Comparison of ENCODE assay signal across 26 cellular contexts in the genomic region with DNA sequence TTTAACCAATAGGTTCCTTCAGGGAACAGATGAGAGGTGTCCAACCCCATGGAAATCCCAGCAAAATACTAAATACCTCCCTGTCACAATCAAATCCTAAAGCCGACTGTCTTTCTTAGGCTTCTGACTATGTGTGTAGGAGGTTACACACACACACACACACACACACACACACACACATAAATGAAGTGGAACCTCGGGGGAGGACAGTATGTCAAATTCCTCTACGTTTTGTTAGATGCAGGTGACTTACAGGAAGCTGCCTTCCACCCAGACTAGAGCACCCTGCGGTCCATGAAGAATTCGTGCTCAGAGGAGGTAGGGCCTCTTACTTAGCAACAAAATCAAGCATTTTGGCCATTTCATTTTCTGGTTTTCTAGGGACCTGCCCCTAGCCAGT. TPM values are rescaled to one million over a fixed set of nuclear protein-coding genes. Genes with fewer than 3 reads are reported as not detected.
"Had no signal": no experiment of that assay in that cellular context is flagged by ENCODE, and none has a peak within 500 bp of the region (broad histone marks: within the 10 kb centered on the region; RNA-seq: fewer than 3 reads in every experiment).

No MANE protein-coding gene starts in this region.

- ATAC-seq: activated T-cell treated with anti-CD3 and anti-CD28 coated beads, Interleukin-2, amount 50 U/mL, for 4 hours; Panc1 had no signal

- H3K4me2 ChIP-seq: SK-N-SH had no signal

- H3K4me1 ChIP-seq: ascending aorta, SJSA1 had no signal

- H3K36me3 ChIP-seq: ascending aorta, cardiac muscle cell, MG63, SJSA1 had no signal

- H3K9ac ChIP-seq: SK-N-SH had no signal

- H3K9me3 ChIP-seq: MG63, SJSA1, SK-N-SH had no signal

- H3K4me3 ChIP-seq: ascending aorta, cardiac muscle cell, MG63, SJSA1 had no signal

- H3K27me3 ChIP-seq: ascending aorta, cardiac muscle cell had no signal

- H3K27ac ChIP-seq: ascending aorta, cardiac muscle cell, SJSA1 had no signal

- DNase-seq: activated CD4-positive, alpha-beta memory T cell treated with anti-CD3 and anti-CD28 coated beads for 36 hours; activated CD4-positive, alpha-beta T cell treated with anti-CD3 and anti-CD28 coated beads, Interleukin-2, amount 50 U/mL, for 1 hour; activated gamma-delta T cell treated with Interleukin-2 at 50 U/mL for 16 hours; activated naive CD4-positive, alpha-beta T cell treated with anti-CD3 and anti-CD28 coated beads, Interleukin-2, amount 50 U/mL, for 16 hours; activated naive CD8-positive, alpha-beta T cell treated with anti-CD3 and anti-CD28 coated beads, Interleukin-2, amount 10 ng/mL, durations not matched to agents 7 days and 5 days; activated T-cell treated with anti-CD3 and anti-CD28 coated beads for 4 hours; activated T-cell treated with anti-CD3 and anti-CD28 coated beads, Interleukin-2, amount 50 U/mL, for 4 hours; amygdala; Kasumi-1; KG1; MG63; NCI-H1048; NCI-H1105 treated with DMSO at 0.1 percent for 48 hours; NCI-H1436; NCI-H1694; NCI-H1930; NCI-H2081 treated with DMSO at 0.1 percent for 48 hours; NCI-H226; NCI-H524 treated with DMSO at 0.1 percent for 48 hours; SHP77 treated with DMSO at 0.1 percent for 48 hours; SK-N-SH had no signal

RNA-seq across cellular contexts. Expression of a gene that starts 16.4 kb away (rescaled TPM):
- total RNA-seq: activated naive CD8-positive, alpha-beta T cell treated with anti-CD3 and anti-CD28 coated beads, Interleukin-2, amount 10 ng/mL, durations not matched to agents 7 days and 5 days; activated T-cell treated with anti-CD3 and anti-CD28 coated beads, Interleukin-2, amount 50 U/mL, for 4 hours; activated T-helper 1 cell treated with anti-CD3 and anti-CD28 coated beads, Interleukin-12 subunit alpha, Interleukin-12 subunit beta, Interleukin-2, Interleukin-4 antibody, amounts not matched to agents 30 ng/mL and 10 ng/mL and 1 ng/mL, durations not matched to agents 14 hours and 24 hours and 36 hours; ascending aorta; SJSA1 had no signal
